Comparison of ENCODE assay signal across 21 cellular contexts in the genomic region with DNA sequence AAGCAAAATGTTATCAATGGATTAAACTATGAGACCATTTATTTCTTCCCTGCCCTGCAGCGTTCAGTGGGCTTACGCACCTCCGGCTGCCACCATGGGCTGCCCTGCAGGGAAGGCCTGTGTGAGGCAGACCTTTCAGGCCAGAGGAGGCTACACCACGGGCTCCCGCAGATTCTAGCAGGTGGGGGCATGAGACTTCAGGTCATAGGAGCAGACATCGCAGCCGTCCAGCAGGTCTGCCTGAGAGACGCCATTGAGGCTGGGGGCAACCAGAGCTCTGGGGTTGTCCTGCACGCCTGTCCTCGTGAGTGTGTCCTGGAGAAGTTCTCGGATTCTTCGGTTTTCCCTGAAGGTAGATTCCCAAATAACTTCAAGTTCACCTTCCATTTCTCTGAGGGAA. TPM values are rescaled to one million over a fixed set of nuclear protein-coding genes. Genes with fewer than 3 reads are reported as not detected.
"Had no signal": no experiment of that assay in that cellular context is flagged by ENCODE, and none has a peak within 500 bp of the region (broad histone marks: within the 10 kb centered on the region; RNA-seq: fewer than 3 reads in every experiment).

No MANE protein-coding gene starts in this region.

- DNase-seq: effector memory CD8-positive, alpha-beta T cell; gastrocnemius medialis; heart right ventricle; hypothalamus; left ventricle myocardium superior; mesendoderm; mucosa of descending colon; naive thymus-derived CD8-positive, alpha-beta T cell; right cardiac atrium; stimulated activated CD4-positive, alpha-beta T cell treated with anti-CD3 and anti-CD28 coated beads, Interleukin-4, amount 100 ng/mL, for 1 hour; stimulated activated CD8-positive, alpha-beta memory T cell treated with anti-CD3 and anti-CD28 coated beads, Interleukin-4, amount 100 ng/mL, for 48 hours; stimulated activated naive CD8-positive, alpha-beta T cell treated with anti-CD3 and anti-CD28 coated beads, Interleukin-15, Interleukin-2, amounts not matched to agents 100 U/mL and 50 U/mL, for 24 hours had no signal

- H3K9me3 Mint-ChIP-seq: dendritic cell treated with granulocyte-macrophage colony-stimulating factor and Interleukin-4, amounts not matched to agents 40 ng/mL and 50 ng/mL, for 4 days; effector memory CD8-positive, alpha-beta T cell; naive thymus-derived CD8-positive, alpha-beta T cell; stimulated activated effector memory CD8-positive, alpha-beta T cell treated with anti-CD3 and anti-CD28 coated beads, Interleukin-12 subunit alpha, Interleukin-12 subunit beta, amount 100 ng/mL, for 72 hours had no signal

- H3K27ac Mint-ChIP-seq: dendritic cell treated with granulocyte-macrophage colony-stimulating factor and Interleukin-4, amounts not matched to agents 40 ng/mL and 50 ng/mL, for 4 days; effector memory CD8-positive, alpha-beta T cell; stimulated activated effector memory CD8-positive, alpha-beta T cell treated with anti-CD3 and anti-CD28 coated beads, Interleukin-12 subunit alpha, Interleukin-12 subunit beta, amount 100 ng/mL, for 72 hours had no signal

- ATAC-seq: effector memory CD8-positive, alpha-beta T cell; gastrocnemius medialis; heart right ventricle; left ventricle myocardium superior; naive thymus-derived CD8-positive, alpha-beta T cell; right cardiac atrium; stimulated activated effector memory CD8-positive, alpha-beta T cell treated with anti-CD3 and anti-CD28 coated beads, Interleukin-12 subunit alpha, Interleukin-12 subunit beta, amount 100 ng/mL, for 72 hours; stimulated activated naive CD8-positive, alpha-beta T cell treated with anti-CD3 and anti-CD28 coated beads, Interleukin-15, Interleukin-2, amounts not matched to agents 100 U/mL and 50 U/mL, for 24 hours had no signal

- H3K9me3 ChIP-seq: esophagus muscularis mucosa, gastrocnemius medialis, heart right ventricle, mucosa of descending colon, neutrophil, tibial artery, upper lobe of left lung, vagina had no signal

- H3K36me3 Mint-ChIP-seq: stimulated activated effector memory CD8-positive, alpha-beta T cell treated with anti-CD3 and anti-CD28 coated beads, Interleukin-12 subunit alpha, Interleukin-12 subunit beta, amount 100 ng/mL, for 72 hours had no signal

- H3K27ac ChIP-seq: epithelial cell of prostate, esophagus muscularis mucosa, gastrocnemius medialis, heart right ventricle, neutrophil, tibial artery, upper lobe of left lung, vagina had no signal

- H3K27me3 ChIP-seq: esophagus muscularis mucosa, gastrocnemius medialis, heart right ventricle, neutrophil, tibial artery, upper lobe of left lung, vagina had no signal

- H3K36me3 ChIP-seq: gastrocnemius medialis had no signal

- H3K4me3 ChIP-seq: esophagus muscularis mucosa, gastrocnemius medialis, heart right ventricle, mucosa of descending colon, tibial artery, upper lobe of left lung, vagina had no signal

- H3K4me1 ChIP-seq: esophagus muscularis mucosa, gastrocnemius medialis, heart right ventricle, tibial artery, upper lobe of left lung, vagina had no signal

- H3K4me1 Mint-ChIP-seq: stimulated activated effector memory CD8-positive, alpha-beta T cell treated with anti-CD3 and anti-CD28 coated beads, Interleukin-12 subunit alpha, Interleukin-12 subunit beta, amount 100 ng/mL, for 72 hours had no signal

- H3K27me3 Mint-ChIP-seq: dendritic cell treated with granulocyte-macrophage colony-stimulating factor and Interleukin-4, amounts not matched to agents 40 ng/mL and 50 ng/mL, for 4 days; effector memory CD8-positive, alpha-beta T cell; naive thymus-derived CD8-positive, alpha-beta T cell had no signal

- H3K4me3 Mint-ChIP-seq: dendritic cell treated with granulocyte-macrophage colony-stimulating factor and Interleukin-4, amounts not matched to agents 40 ng/mL and 50 ng/mL, for 4 days; effector memory CD8-positive, alpha-beta T cell; naive thymus-derived CD8-positive, alpha-beta T cell; stimulated activated effector memory CD8-positive, alpha-beta T cell treated with anti-CD3 and anti-CD28 coated beads, Interleukin-12 subunit alpha, Interleukin-12 subunit beta, amount 100 ng/mL, for 72 hours had no signal

RNA-seq across cellular contexts. Expression of gene SLC7A9, which starts 9.4 kb away (rescaled TPM):
- total RNA-seq: fibroblast of villous mesenchyme, left ventricle myocardium superior, vagina had no signal
- polyA plus RNA-seq: naive thymus-derived CD8-positive, alpha-beta T cell had no signal
